8 cellular contexts compared by ENCODE assay signal in the genomic region with DNA sequence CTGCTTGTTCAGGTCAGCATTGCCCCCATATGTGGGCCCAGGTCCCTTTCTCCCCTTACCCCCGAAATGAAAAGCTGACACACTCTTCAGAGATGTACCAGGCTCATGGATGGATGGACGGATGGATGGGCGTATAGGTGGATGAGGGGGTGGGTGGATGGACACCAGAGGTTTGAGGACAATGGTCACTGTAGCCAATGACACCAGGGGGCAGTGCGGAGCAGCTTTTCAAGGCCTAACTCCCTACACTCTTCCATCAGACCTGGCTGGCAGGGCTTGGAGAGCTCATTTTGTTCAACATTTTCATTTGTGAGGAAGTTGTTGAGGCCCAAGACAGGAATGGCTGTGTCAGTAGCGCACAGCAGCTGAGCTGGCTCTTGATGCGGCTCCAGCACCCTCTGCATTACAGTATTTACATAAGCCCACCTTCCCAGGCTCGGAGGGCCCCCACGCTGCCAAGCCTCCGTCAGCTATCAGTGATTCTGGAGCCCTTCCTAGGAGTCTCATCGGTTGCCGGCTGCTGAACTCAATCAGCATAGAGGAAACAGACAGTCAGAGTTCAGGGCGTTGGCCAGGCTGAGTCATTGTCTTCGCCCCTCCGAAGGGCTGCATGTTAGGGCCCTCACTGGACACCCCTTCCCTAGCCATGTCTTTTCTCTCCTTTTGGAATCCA. TPM values are rescaled to one million over a fixed set of nuclear protein-coding genes. Genes with fewer than 3 reads are reported as not detected.
DNase-seq lines count a peak whose midpoint lies in the region; ATAC-seq, FAIRE-seq and TF ChIP-seq lines count a peak whose summit lies in the region.

No MANE protein-coding gene starts in this region.

- no peak overlapping the region for H2BK120ac ChIP-seq in H1 (replicated peaks; ENCODE audit: low read depth, low read length)
- H2BK120ac ChIP-seq in mesenchymal stem cell (ENCODE audit: low read depth, low read length): no peak overlapping the region

- H3K4me3 Mint-ChIP-seq in stimulated activated memory B cell treated with anti-CD40 and anti-IgM and Interleukin-4, amounts not matched to agents 10 μg/mL and 1 μg/mL and 100 μg/mL, for 72 hours: no peak overlapping the region

- H3K36me3 ChIP-seq in H1 (ENCODE audit: control insufficient read depth in 2 of 4, insufficient read depth in 4 of 4, low read length in 3 of 4): no peaks in the 10 kb centered on the region
- H3K36me3 ChIP-seq in mesenchymal stem cell (ENCODE audit: control insufficient read depth in 1 of 2, insufficient read depth in 2 of 2, low read depth in 1 of 2, low read length in 2 of 2): no peaks in the 10 kb centered on the region

- FAIRE-seq in H1 (lab: Jason Lieb, UNC): peak; percentile 96

- H2BK12ac ChIP-seq in H1 (ENCODE audit: low read depth, low read length) (no peak overlapping the region), mesenchymal stem cell (ENCODE audit: low read length in 2 of 2) (no peak overlapping the region)

- no peak for TF ChIP-seq EP300 in H1 (IDR thresholded peaks at IDR 0.05; ENCODE audit: borderline replicate concordance in 1 of 2, low read depth in 2 of 2, low read length in 2 of 2)

- POLR2A ChIA-PET in H1 (lab: Charles Lee; ENCODE audit: partially characterized antibody): interaction anchor here (0.8 to 1.1 kb wide), 3 partner anchors 9 to 13 kb away, joined by 3 read pairs; no protein-coding TSS in a partner anchor

- 0 out of 4 replicates have a peak overlapping the region, but pooled peaks of 1 of the 2 experiments have one; percentile 12 for H3K4me2 ChIP-seq in H1 (ENCODE audit: insufficient read depth in 1 of 2, low read depth in 2 of 2, low read length in 2 of 2)
- no peak overlapping the region for H3K4me2 ChIP-seq in mesenchymal stem cell (ENCODE audit: low read length, poor library complexity, severe bottlenecking)

- CTCF ChIA-PET in H1 (lab: Charles Lee; ENCODE audit: partially characterized antibody): interaction anchor here (0.5 to 8.1 kb wide), 59 partner anchors 9 to 633 kb away, joined by 3 to 78 read pairs (median 4); partner anchors contain the start of genes FFAR4, FRA10AC1 and PDE6C

- no peaks in the 10 kb centered on the region for H3K4me1 Mint-ChIP-seq in stimulated activated memory B cell treated with anti-CD40 and anti-IgM and Interleukin-4, amounts not matched to agents 10 μg/mL and 1 μg/mL and 100 μg/mL, for 72 hours

- H2BK5ac ChIP-seq in H1 (ENCODE audit: low read depth, low read length) (no peak overlapping the region), mesenchymal stem cell (ENCODE audit: low read depth, low read length, poor library complexity, severe bottlenecking) (no peak overlapping the region)

- H2BK15ac ChIP-seq in H1 (ENCODE audit: low read length) (no peak overlapping the region), mesenchymal stem cell (ENCODE audit: low read depth, poor library complexity, severe bottlenecking) (no peak overlapping the region)

- no peak overlapping the region for H3K27ac Mint-ChIP-seq in stimulated activated memory B cell treated with anti-CD40 and anti-IgM and Interleukin-4, amounts not matched to agents 10 μg/mL and 1 μg/mL and 100 μg/mL, for 72 hours

- H4K91ac ChIP-seq in H1 (replicated peaks; ENCODE audit: insufficient read length, low read length) (no peak overlapping the region), mesenchymal stem cell (ENCODE audit: low read length) (no peak overlapping the region)

- TF ChIP-seq POLR2A in H1 (IDR thresholded peaks at IDR 0.05; ENCODE audit: control extremely low read depth in 1 of 2, low read depth in 2 of 2, low read length in 2 of 2): no peak

- 54% methylated on average over 14 of the region's 14 CpGs; no CpG with 5 or more reads in 1 of the 2 experiments for WGBS in H1 (ENCODE audit: extremely low coverage in 1 of 2, insufficient coverage in 1 of 2, insufficient read length in 1 of 2, insufficient replicate concordance in 2 of 2, low coverage in 1 of 2, low lambda C conversion rate in 2 of 2, missing lambda C conversion rate in 1 of 2), 2 experiments
- 52% methylated on average over 10 of the region's 14 CpGs for WGBS in mesenchymal stem cell

- peaks cover 0 to 4% (median 1%) of the 10 kb centered on the region in 4 experiments; a peak in 2 of 7 replicates for H3K4me1 ChIP-seq in H1 (replicated peaks in 1 of 4; ENCODE audit: control insufficient read depth in 3 of 4, insufficient read depth in 4 of 4, low read length in 3 of 4)
- H3K4me1 ChIP-seq in mesenchymal stem cell (ENCODE audit: control insufficient read depth, insufficient read depth, low read depth, low read length): peaks cover 3% of the 10 kb centered on the region

- H2AFZ ChIP-seq in H1 (ENCODE audit: low read length) (peak overlapping the region; percentile 65; the same call in 1 of the 2 replicates), mesenchymal stem cell (ENCODE audit: low read depth, low read length) (no peak overlapping the region)

- H3K79me1 ChIP-seq in H1 (ENCODE audit: low read depth, low read length): no peaks in the 10 kb centered on the region
- no peaks in the 10 kb centered on the region for H3K79me1 ChIP-seq in mesenchymal stem cell (replicated peaks; ENCODE audit: low read length, poor library complexity, severe bottlenecking)

- peaks cover 2% of the 10 kb centered on the region; the same call in 1 of the 2 replicates for H3K23me2 ChIP-seq in H1 (ENCODE audit: low read depth, low read length)

- H3K23ac ChIP-seq in H1 (ENCODE audit: insufficient read length): no peak overlapping the region
- H3K23ac ChIP-seq in mesenchymal stem cell (ENCODE audit: low read length in 2 of 2): no peak overlapping the region

- H2AK5ac ChIP-seq in H1 (ENCODE audit: low read depth, low read length) (no peak overlapping the region), mesenchymal stem cell (ENCODE audit: low read length, severe bottlenecking) (no peak overlapping the region)

- no peak overlapping the region for H4K5ac ChIP-seq in H1 (ENCODE audit: insufficient read length, low read depth, low read length)

- H3K27me3 ChIP-seq in H1 (replicated peaks in 1 of 4; ENCODE audit: control insufficient read depth in 3 of 4, extremely low read depth in 1 of 4, insufficient read depth in 3 of 4, low read length in 3 of 4) (no peaks in the 10 kb centered on the region), mesenchymal stem cell (ENCODE audit: control insufficient read depth in 1 of 2, insufficient read depth in 1 of 2, low read length in 2 of 2) (peaks cover 0 to 22% of the 10 kb centered on the region in 2 experiments)

- no peak overlapping the region for H3K14ac ChIP-seq in H1 (ENCODE audit: insufficient read length)
- no peak overlapping the region for H3K14ac ChIP-seq in mesenchymal stem cell (ENCODE audit: low read length in 2 of 2)

- DNase-seq in C1 segment of cervical spinal cord (lab: John Stamatoyannopoulos, UW): peak in 10 of 14 donors; percentile 4 to 64 (median 42)
- DNase-seq in NCI-H1694 (lab: John Stamatoyannopoulos, UW): peak; percentile 48
- DNase-seq in activated CD4-positive, alpha-beta T cell treated with anti-CD3 and anti-CD28 coated beads for 48 hours: peak; percentile 70
- peak; percentile 58 to 93 for DNase-seq in H1 (ENCODE audit: low read depth in 1 of 2, low spot score in 2 of 2)
- peak; percentile 69 for DNase-seq in mesenchymal stem cell

- H4K8ac ChIP-seq in H1 (ENCODE audit: extremely low read depth, insufficient read depth, low read length): no peak overlapping the region; the same call in 1 of the 2 replicates
- no peak overlapping the region for H4K8ac ChIP-seq in mesenchymal stem cell (ENCODE audit: low read length)

- H3K79me2 ChIP-seq in H1 (ENCODE audit: control insufficient read depth in 1 of 2, insufficient read depth in 2 of 2, low read length in 2 of 2): no peaks in the 10 kb centered on the region

- no peak overlapping the region for H3K4me3 ChIP-seq in H1 (ENCODE audit: extremely low read depth in 1 of 4, insufficient read depth in 2 of 4, low read depth in 3 of 4, low read length in 4 of 4)
- H3K4me3 ChIP-seq in mesenchymal stem cell (ENCODE audit: insufficient read depth in 1 of 2, low read depth in 1 of 2, low read length in 2 of 2): no peak overlapping the region

- H3K27me3 Mint-ChIP-seq in stimulated activated memory B cell treated with anti-CD40 and anti-IgM and Interleukin-4, amounts not matched to agents 10 μg/mL and 1 μg/mL and 100 μg/mL, for 72 hours: peaks cover 34% of the 10 kb centered on the region

- H3K9ac ChIP-seq in H1 (replicated peaks in 1 of 4; ENCODE audit: extremely low read depth in 1 of 4, low read depth in 3 of 4, low read length in 3 of 4) (no peak overlapping the region), mesenchymal stem cell (ENCODE audit: low read length) (peak overlapping the region; percentile 20)

- H3K27ac ChIP-seq in H1 (ENCODE audit: low read depth, low read length): no peak overlapping the region
- H3K27ac ChIP-seq in mesenchymal stem cell (ENCODE audit: low read length, poor library complexity, severe bottlenecking): no peak overlapping the region

- no peaks in the 10 kb centered on the region for H3K9me3 ChIP-seq in H1 (ENCODE audit: insufficient read depth in 2 of 2, low read depth in 1 of 2, low read length in 1 of 2)
- H3K9me3 ChIP-seq in mesenchymal stem cell (ENCODE audit: control insufficient read depth, low read length): no peaks in the 10 kb centered on the region

- peak; percentile 56 for ATAC-seq in GM19324 (IDR thresholded peaks at IDR 0.05; ENCODE audit: low FRiP score, unreplicated experiment)
- peak; percentile 63 for ATAC-seq in stimulated activated memory B cell treated with anti-CD40 and anti-IgM and Interleukin-4, amounts not matched to agents 10 μg/mL and 1 μg/mL and 100 μg/mL, for 72 hours
- no peak for ATAC-seq in GM18870 (IDR thresholded peaks at IDR 0.05; ENCODE audit: unreplicated experiment)

- H3K56ac ChIP-seq in H1 (replicated peaks; ENCODE audit: insufficient read length, low read depth, low read length): no peak overlapping the region

- H4K20me1 ChIP-seq in H1 (replicated peaks in 1 of 2; ENCODE audit: control insufficient read depth in 1 of 2, insufficient read depth in 2 of 2, low read length in 2 of 2): no peaks in the 10 kb centered on the region

- H3K9me3 Mint-ChIP-seq in stimulated activated memory B cell treated with anti-CD40 and anti-IgM and Interleukin-4, amounts not matched to agents 10 μg/mL and 1 μg/mL and 100 μg/mL, for 72 hours: no peaks in the 10 kb centered on the region

- TF ChIP-seq RAD21 in H1 (IDR thresholded peaks at IDR 0.05 in 1 of 2, conservative IDR thresholded peaks at IDR 0.05 in 1 of 2; ENCODE audit: low read depth in 2 of 2, low read length in 2 of 2): peak; percentile 77 to 78

- H3K4ac ChIP-seq in H1 (replicated peaks; ENCODE audit: insufficient read length, low read depth, low read length) (no peak overlapping the region), mesenchymal stem cell (ENCODE audit: low read depth in 1 of 2, low read length in 2 of 2) (no peak overlapping the region)

- peak; percentile 78 to 96 (median 93) for TF ChIP-seq CTCF in H1 (IDR thresholded peaks at IDR 0.05; ENCODE audit: control extremely low read depth in 1 of 3, insufficient read depth in 1 of 3, low read depth in 1 of 3, low read length in 3 of 3)

- H2BK20ac ChIP-seq in H1 (ENCODE audit: low read length): no peak overlapping the region

- H3K18ac ChIP-seq in H1 (ENCODE audit: extremely low read depth, low read length) (peak overlapping the region; percentile 35), mesenchymal stem cell (ENCODE audit: low read depth in 1 of 2, low read length in 2 of 2) (peak overlapping the region in 1 of 2 experiments; percentile 24)

- no peaks in the 10 kb centered on the region for H3K36me3 Mint-ChIP-seq in stimulated activated memory B cell treated with anti-CD40 and anti-IgM and Interleukin-4, amounts not matched to agents 10 μg/mL and 1 μg/mL and 100 μg/mL, for 72 hours

RNA-seq across cellular contexts. Expression of gene FFAR4, which starts 11.6 kb away (rescaled TPM):
- total RNA-seq in H1 (2021; fragmentation: NEBNext Ultra II Directional; extraction: Animal tissue kit (Norgen Biotek cat#: 25700)): not detected in 2 replicates
- polyA plus RNA-seq in H1 (2011; rRNA removed): 0.05 TPM in 1 of 2 replicates, not detected in the other
- polyA plus RNA-seq in H1 (2011; cell fraction: cytosol; rRNA removed): not detected
- not detected for polyA plus RNA-seq in H1 (2011; cell fraction: nucleus; rRNA removed)
- polyA plus RNA-seq in H1 (2012, experiment 1 of 2): not detected in 4 replicates
- polyA plus RNA-seq in H1 (2012, experiment 2 of 2): 0.04 TPM
- not detected for polyA plus RNA-seq in H1 (2013, experiment 1 of 2)
- polyA plus RNA-seq in H1 (2013, experiment 2 of 2): 0.02 TPM
- polyA minus RNA-seq in H1 (2011; rRNA and poly(A)+ RNA removed): not detected in 2 replicates
- not detected for polyA minus RNA-seq in H1 (2011; cell fraction: cytosol; rRNA and poly(A)+ RNA removed)
- polyA minus RNA-seq in H1 (2011; cell fraction: nucleus; rRNA and poly(A)+ RNA removed): not detected
- polyA plus RNA-seq in mesenchymal stem cell (2013, experiment 1 of 2): not detected
- polyA plus RNA-seq in mesenchymal stem cell (2013, experiment 2 of 2): not detected

RNA-seq across cellular contexts. Expression of gene RBP4, which starts 46.1 kb away (rescaled TPM):
- 0.31 and 0.97 TPM in 2 replicates for total RNA-seq in H1 (2021; fragmentation: NEBNext Ultra II Directional; extraction: Animal tissue kit (Norgen Biotek cat#: 25700))
- 0.42 and 0.55 TPM in 2 replicates for polyA plus RNA-seq in H1 (2011; rRNA removed)
- polyA plus RNA-seq in H1 (2011; cell fraction: cytosol; rRNA removed): 0.54 TPM
- 0.48 TPM for polyA plus RNA-seq in H1 (2011; cell fraction: nucleus; rRNA removed)
- polyA plus RNA-seq in H1 (2012, experiment 1 of 2): 0.24 to 0.70 TPM (median 0.36 TPM) in 4 replicates
- polyA plus RNA-seq in H1 (2012, experiment 2 of 2): 0.72 TPM
- polyA plus RNA-seq in H1 (2013, experiment 1 of 2): 0.57 TPM
- 0.77 TPM for polyA plus RNA-seq in H1 (2013, experiment 2 of 2)
- 0.22 and 0.66 TPM in 2 replicates for polyA minus RNA-seq in H1 (2011; rRNA and poly(A)+ RNA removed)
- polyA minus RNA-seq in H1 (2011; cell fraction: cytosol; rRNA and poly(A)+ RNA removed): not detected
- not detected for polyA minus RNA-seq in H1 (2011; cell fraction: nucleus; rRNA and poly(A)+ RNA removed)
- polyA plus RNA-seq in mesenchymal stem cell (2013, experiment 1 of 2): 0.17 TPM
- polyA plus RNA-seq in mesenchymal stem cell (2013, experiment 2 of 2): 0.21 TPM

RNA-seq across cellular contexts. Expression of gene PDE6C, which starts 57.4 kb away (rescaled TPM):
- not detected in 2 replicates for total RNA-seq in H1 (2021; fragmentation: NEBNext Ultra II Directional; extraction: Animal tissue kit (Norgen Biotek cat#: 25700))
- polyA plus RNA-seq in H1 (2011; rRNA removed): not detected in 2 replicates
- polyA plus RNA-seq in H1 (2011; cell fraction: cytosol; rRNA removed): not detected
- polyA plus RNA-seq in H1 (2011; cell fraction: nucleus; rRNA removed): not detected
- 0.05 to 0.08 TPM (median 0.07 TPM) in 3 of 4 replicates, not detected in the other for polyA plus RNA-seq in H1 (2012, experiment 1 of 2)
- not detected for polyA plus RNA-seq in H1 (2012, experiment 2 of 2)
- polyA plus RNA-seq in H1 (2013, experiment 1 of 2): not detected
- not detected for polyA plus RNA-seq in H1 (2013, experiment 2 of 2)
- polyA minus RNA-seq in H1 (2011; rRNA and poly(A)+ RNA removed): not detected in 2 replicates
- polyA minus RNA-seq in H1 (2011; cell fraction: cytosol; rRNA and poly(A)+ RNA removed): not detected
- not detected for polyA minus RNA-seq in H1 (2011; cell fraction: nucleus; rRNA and poly(A)+ RNA removed)
- polyA plus RNA-seq in mesenchymal stem cell (2013, experiment 1 of 2): not detected
- polyA plus RNA-seq in mesenchymal stem cell (2013, experiment 2 of 2): not detected

RNA-seq across cellular contexts. Expression of gene CEP55, which starts 58.5 kb away (rescaled TPM):
- 18.9 and 19.6 TPM in 2 replicates for total RNA-seq in H1 (2021; fragmentation: NEBNext Ultra II Directional; extraction: Animal tissue kit (Norgen Biotek cat#: 25700))
- polyA plus RNA-seq in H1 (2011; rRNA removed): 3.5 and 7.0 TPM in 2 replicates
- polyA plus RNA-seq in H1 (2011; cell fraction: cytosol; rRNA removed): 9.1 TPM
- polyA plus RNA-seq in H1 (2011; cell fraction: nucleus; rRNA removed): 3.5 TPM
- polyA plus RNA-seq in H1 (2012, experiment 1 of 2): 8.7 to 16.4 TPM (median 10.0 TPM) in 4 replicates
- polyA plus RNA-seq in H1 (2012, experiment 2 of 2): 1.7 TPM
- 17.5 TPM for polyA plus RNA-seq in H1 (2013, experiment 1 of 2)
- polyA plus RNA-seq in H1 (2013, experiment 2 of 2): 16.7 TPM
- polyA minus RNA-seq in H1 (2011; rRNA and poly(A)+ RNA removed): 6.8 and 7.5 TPM in 2 replicates
- 7.0 TPM for polyA minus RNA-seq in H1 (2011; cell fraction: cytosol; rRNA and poly(A)+ RNA removed)
- polyA minus RNA-seq in H1 (2011; cell fraction: nucleus; rRNA and poly(A)+ RNA removed): 14.3 TPM
- polyA plus RNA-seq in mesenchymal stem cell (2013, experiment 1 of 2): 8.3 TPM
- polyA plus RNA-seq in mesenchymal stem cell (2013, experiment 2 of 2): 8.3 TPM
